ENCODE assay signal across 8 cellular contexts in the genomic region with DNA sequence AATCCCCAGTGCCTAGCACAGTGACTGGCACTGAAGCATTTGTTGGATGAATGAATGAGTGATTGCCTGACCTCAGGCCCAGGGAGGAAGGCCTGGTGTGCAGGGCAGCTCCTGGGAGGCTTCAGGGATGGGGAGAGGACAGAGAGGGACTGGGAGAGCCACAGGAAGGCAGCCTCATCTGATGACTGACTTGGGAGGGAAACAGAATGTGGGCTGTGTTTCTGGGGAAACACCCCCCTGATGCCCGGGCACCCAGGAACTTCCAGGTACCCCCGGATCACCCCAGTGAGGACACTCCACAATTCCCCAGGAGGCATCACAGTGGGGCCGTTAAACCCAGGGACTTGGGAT.
A peak's percentile ranks its signal among the peaks of the same experiment; 100 is the strongest.
DNase-seq lines count a peak whose midpoint lies in the region; ATAC-seq and TF ChIP-seq lines count a peak whose summit lies in the region.

No MANE protein-coding gene starts in this region.

- in situ Hi-C loops in G401 (cut with HindIII; ENCODE audit: low sequenced_read_pairs), result no loop called here

- no peaks in the 10 kb centered on the region for H3K27me3 ChIP-seq in ascending aorta
- H3K27me3 ChIP-seq in mesendoderm (ENCODE audit: insufficient read depth, low read length, poor library complexity), result no peaks in the 10 kb centered on the region

- DNase-seq in activated CD4-positive, alpha-beta T cell treated with anti-CD3 and anti-CD28 coated beads for 36 hours, result no peak
- DNase-seq in activated CD4-positive, alpha-beta T cell treated with anti-CD3 and anti-CD28 coated beads for 1 hour, result no peak
- DNase-seq in ascending aorta (ENCODE audit: low spot score in 2 of 2), result no peak
- DNase-seq in mesendoderm, result no peak
- DNase-seq in GM19240 (ENCODE audit: insufficient read length, low spot score), result no peak
- no peak for DNase-seq in G401 (ENCODE audit: low spot score)

- no peaks in the 10 kb centered on the region for H3K79me2 ChIP-seq in mesendoderm (ENCODE audit: control insufficient read depth, insufficient read depth, low read length)

- no peak overlapping the region for H2BK120ac ChIP-seq in mesendoderm (ENCODE audit: low read depth, low read length)

- no peak overlapping the region for H4K8ac ChIP-seq in mesendoderm (ENCODE audit: low read depth, low read length)

- H3K4ac ChIP-seq in mesendoderm (ENCODE audit: low read depth, low read length), result peak overlapping the region; percentile 1

- peaks cover 3% of the 10 kb centered on the region for H3K79me1 ChIP-seq in mesendoderm (ENCODE audit: low read length)

- no CpG with 5 or more reads among the region's 3 CpGs for WGBS in mesendoderm (ENCODE audit: extremely low coverage, insufficient coverage, low lambda C conversion rate)

- peak overlapping the region; percentile 78 for H3K18ac ChIP-seq in mesendoderm (ENCODE audit: low read length)

- H3K27me3 Mint-ChIP-seq in activated CD4-positive, alpha-beta T cell treated with anti-CD3 and anti-CD28 coated beads for 36 hours, result no peaks in the 10 kb centered on the region

- no peak overlapping the region for H4K5ac ChIP-seq in mesendoderm (ENCODE audit: low read length)

- no peak overlapping the region for H3K4me2 ChIP-seq in mesendoderm (ENCODE audit: low read length)

- intact Hi-C loops in activated CD4-positive, alpha-beta T cell treated with anti-CD3 and anti-CD28 coated beads for 36 hours (cut with DNase I, micrococcal nuclease), result loop anchor here (5.0 to 10.0 kb wide), 4 partner anchors 75 to 312 kb away; partner anchors contain the start of gene IER5L (in 1 of the 2)
- intact Hi-C loops in ascending aorta (cut with DNase I), result no loop called here

- peak overlapping the region; percentile 95 for H3K56ac ChIP-seq in mesendoderm (ENCODE audit: low read length)

- POLR2A ChIA-PET in activated CD4-positive, alpha-beta T cell treated with anti-CD3 and anti-CD28 coated beads for 36 hours (lab: Charles Lee), result interaction anchor here (0.7 kb wide), 1 partner anchor 303 kb away, joined by 6 read pairs; no protein-coding TSS in a partner anchor

- H3K4me3 ChIP-seq in ascending aorta (peak overlapping the region in 1 of 2 donors; percentile 74), mesendoderm (ENCODE audit: low read length) (no peak overlapping the region)

- no peaks in the 10 kb centered on the region for H3K9me3 Mint-ChIP-seq in activated CD4-positive, alpha-beta T cell treated with anti-CD3 and anti-CD28 coated beads for 36 hours (ENCODE audit: low read depth)

- no peak overlapping the region for H2BK15ac ChIP-seq in mesendoderm (replicated peaks; ENCODE audit: low read depth)

- peaks cover 65% of the 10 kb centered on the region for H3K4me1 Mint-ChIP-seq in activated CD4-positive, alpha-beta T cell treated with anti-CD3 and anti-CD28 coated beads for 36 hours

- no peak overlapping the region for H3K23ac ChIP-seq in mesendoderm (ENCODE audit: low read length)

- H3K4me3 Mint-ChIP-seq in activated CD4-positive, alpha-beta T cell treated with anti-CD3 and anti-CD28 coated beads for 36 hours, result peak overlapping the region; percentile 93

- TF ChIP-seq CTCF in ascending aorta (IDR thresholded peaks at IDR 0.05), result no peak

- H2AK5ac ChIP-seq in mesendoderm (ENCODE audit: low read length), result peak overlapping the region; percentile 73

- CTCF ChIA-PET in activated CD4-positive, alpha-beta T cell treated with anti-CD3 and anti-CD28 coated beads for 36 hours (lab: Charles Lee), result interaction anchor here (1.1 kb wide), 1 partner anchor 28 kb away, joined by 4 read pairs; no protein-coding TSS in a partner anchor

- H3K4me1 ChIP-seq in ascending aorta (peaks cover 55 to 75% of the 10 kb centered on the region in 2 donors), mesendoderm (ENCODE audit: control insufficient read depth, low read depth, low read length) (peaks cover 18% of the 10 kb centered on the region)

- H3K27ac ChIP-seq in ascending aorta, result peak overlapping the region; percentile 98 to 100
- H3K27ac ChIP-seq in mesendoderm (ENCODE audit: low read depth, low read length), result no peak overlapping the region
- H3K27ac ChIP-seq in temporal lobe (ENCODE audit: low read depth, low read length), result peak overlapping the region; percentile 97

- H3K27ac Mint-ChIP-seq in activated CD4-positive, alpha-beta T cell treated with anti-CD3 and anti-CD28 coated beads for 36 hours, result peak overlapping the region; percentile 96

- H3K36me3 Mint-ChIP-seq in activated CD4-positive, alpha-beta T cell treated with anti-CD3 and anti-CD28 coated beads for 36 hours (ENCODE audit: low read depth), result peaks cover 22% of the 10 kb centered on the region

- ATAC-seq in activated CD4-positive, alpha-beta T cell treated with anti-CD3 and anti-CD28 coated beads for 36 hours, result no peak
- no peak for ATAC-seq in HG02970 (IDR thresholded peaks at IDR 0.05; ENCODE audit: low FRiP score, unreplicated experiment)

- no peaks in the 10 kb centered on the region for H3K9me3 ChIP-seq in ascending aorta

- H3K36me3 ChIP-seq in ascending aorta (no peaks in the 10 kb centered on the region), mesendoderm (ENCODE audit: control insufficient read depth, insufficient read depth, low read length) (no peaks in the 10 kb centered on the region)

- no peak overlapping the region for H3K9ac ChIP-seq in mesendoderm (ENCODE audit: low read length)

- no peak overlapping the region for H2BK5ac ChIP-seq in mesendoderm (ENCODE audit: low read length)
